Comparison of ENCODE assay signal across 12 cellular contexts in the genomic region with DNA sequence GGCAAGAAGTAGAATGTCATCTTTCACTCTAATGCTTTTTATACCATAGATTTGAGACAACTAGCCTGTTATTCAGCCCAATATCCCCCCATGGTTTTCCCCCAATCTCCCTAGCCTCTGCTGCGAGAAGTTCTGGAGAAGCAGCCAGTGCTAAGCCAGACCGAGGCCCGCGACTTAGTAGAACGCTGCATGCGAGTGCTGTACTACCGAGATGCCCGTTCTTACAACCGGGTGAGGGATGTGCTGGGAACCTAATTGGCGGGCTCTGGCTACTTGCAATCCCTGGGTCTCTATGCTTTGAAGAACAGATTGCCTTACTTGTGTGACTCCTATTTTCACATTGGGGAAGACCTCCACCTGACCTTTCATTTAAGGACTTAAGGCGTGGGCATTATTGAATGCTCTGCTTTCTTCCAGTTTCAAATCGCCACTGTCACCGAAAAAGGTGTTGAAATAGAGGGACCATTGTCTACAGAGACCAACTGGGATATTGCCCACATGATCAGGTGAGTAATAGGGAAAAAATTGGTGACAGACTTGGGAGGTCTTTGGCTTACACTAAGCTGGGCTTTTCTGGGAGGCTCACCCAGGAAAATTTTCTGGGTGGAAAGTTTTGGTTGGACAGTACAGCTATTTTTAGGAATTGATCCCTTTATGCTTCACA. TPM values are rescaled to one million over a fixed set of nuclear protein-coding genes. Genes with fewer than 3 reads are reported as not detected.
DNase-seq lines count a peak whose midpoint lies in the region; ATAC-seq and TF ChIP-seq lines count a peak whose summit lies in the region.
"Had no signal": no experiment of that assay in that cellular context is flagged by ENCODE, and none has a peak within 500 bp of the region (broad histone marks: within the 10 kb centered on the region; RNA-seq: fewer than 3 reads in every experiment).

No MANE protein-coding gene starts in this region.

- intact Hi-C loops in esophagus muscularis mucosa (cut with DNase I): no loop called here

- no peaks in the 10 kb centered on the region for H3K9me2 ChIP-seq in SU-DHL-6 (replicated peaks; ENCODE audit: insufficient read depth, low read length)

- H4K20me1 ChIP-seq in SU-DHL-6 (ENCODE audit: low read depth, low read length) (no peaks in the 10 kb centered on the region), smooth muscle cell (ENCODE audit: low read depth) (peaks cover 29% of the 10 kb centered on the region)

- H3K79me2 ChIP-seq in SU-DHL-6 (ENCODE audit: insufficient read depth, low read length): peaks cover 20% of the 10 kb centered on the region
- H3K79me2 ChIP-seq in smooth muscle cell (ENCODE audit: low read depth): peaks cover 15% of the 10 kb centered on the region

- H3K36me3 ChIP-seq in SU-DHL-6 (ENCODE audit: low read length) (no peaks in the 10 kb centered on the region), esophagus muscularis mucosa (peaks cover 37 to 61% (median 58%) of the 10 kb centered on the region in 4 donors), smooth muscle cell (ENCODE audit: low read depth) (no peaks in the 10 kb centered on the region)

- TF ChIP-seq CTCF in SU-DHL-6 (IDR thresholded peaks at IDR 0.05; ENCODE audit: insufficient read depth, low read length, poor library complexity, severe bottlenecking): no peak
- TF ChIP-seq CTCF in esophagus muscularis mucosa (IDR thresholded peaks at IDR 0.05): no peak
- TF ChIP-seq CTCF in smooth muscle cell (IDR thresholded peaks at IDR 0.05; ENCODE audit: borderline replicate concordance, insufficient read depth, poor library complexity, severe bottlenecking): no peak

- no peak overlapping the region for H3K9ac ChIP-seq in SU-DHL-6 (ENCODE audit: low read length)
- no peak overlapping the region for H3K9ac ChIP-seq in smooth muscle cell (ENCODE audit: low read depth)

- H3K4me1 ChIP-seq in esophagus muscularis mucosa: peaks cover 16 to 21% (median 17%) of the 10 kb centered on the region in 4 donors
- peaks cover 9% of the 10 kb centered on the region for H3K4me1 ChIP-seq in smooth muscle cell (ENCODE audit: low read depth)

- peak overlapping the region; percentile 69 for H3K4me2 ChIP-seq in SU-DHL-6 (ENCODE audit: low read depth, low read length, poor library complexity, severe bottlenecking)
- H3K4me2 ChIP-seq in smooth muscle cell: no peak overlapping the region

- H3K4me3 ChIP-seq in SU-DHL-6 (ENCODE audit: insufficient read depth, low read length, poor library complexity, severe bottlenecking): no peak overlapping the region
- no peak overlapping the region for H3K4me3 ChIP-seq in esophagus muscularis mucosa
- H3K4me3 ChIP-seq in smooth muscle cell: no peak overlapping the region

- peaks cover 27% of the 10 kb centered on the region for H3K4me1 Mint-ChIP-seq in activated T-cell treated with anti-CD3 and anti-CD28 coated beads, Interleukin-2, amount 50 U/mL, for 4 hours (ENCODE audit: low read depth)

- H3K9me3 ChIP-seq in SU-DHL-6 (ENCODE audit: insufficient read depth, low read length) (no peaks in the 10 kb centered on the region), esophagus muscularis mucosa (no peaks in the 10 kb centered on the region), smooth muscle cell (replicated peaks; ENCODE audit: low read depth) (no peaks in the 10 kb centered on the region)
- H3K9me3 ChIP-seq: tibial nerve had no signal

- H3K4me3 Mint-ChIP-seq in activated T-cell treated with anti-CD3 and anti-CD28 coated beads, Interleukin-2, amount 50 U/mL, for 4 hours: peak overlapping the region; percentile 97

- TF ChIP-seq EP300 in esophagus muscularis mucosa (IDR thresholded peaks at IDR 0.05): no peak

- H3K27me3 ChIP-seq in SU-DHL-6 (ENCODE audit: low read length): no peaks in the 10 kb centered on the region
- no peaks in the 10 kb centered on the region for H3K27me3 ChIP-seq in esophagus muscularis mucosa
- no peaks in the 10 kb centered on the region for H3K27me3 ChIP-seq in smooth muscle cell (ENCODE audit: low read depth)
- H3K27me3 ChIP-seq: tibial nerve had no signal

- DNase-seq in activated T-cell treated with anti-CD3 and anti-CD28 coated beads, Interleukin-2, amount 50 U/mL, for 4 hours: no peak
- no peak for DNase-seq in activated T-cell treated with anti-CD3 and anti-CD28 coated beads, Interleukin-2, amount 50 U/mL, for 48 hours
- DNase-seq in esophagus muscularis mucosa (ENCODE audit: extremely low spot score) (no peak), smooth muscle cell (lab: John Stamatoyannopoulos, UW; ENCODE audit: unreplicated experiment) (no peak), NCI-H510A (lab: John Stamatoyannopoulos, UW) (no peak), COLO668 (lab: John Stamatoyannopoulos, UW; ENCODE audit: unreplicated experiment) (no peak), RKO (ENCODE audit: low spot score) (no peak)
- DNase-seq: AML-193, KG1 had no signal

- WGBS in esophagus muscularis mucosa: 90% methylated on average over 13 of the region's 13 CpGs
- 97% methylated on average over 13 of the region's 13 CpGs for WGBS in smooth muscle cell (ENCODE audit: low lambda C conversion rate)

- no peak for ATAC-seq in activated T-cell treated with anti-CD3 and anti-CD28 coated beads, Interleukin-2, amount 50 U/mL, for 4 hours
- ATAC-seq: Panc1 had no signal

- H3K27ac ChIP-seq in SU-DHL-6 (ENCODE audit: low read depth, low read length) (no peak overlapping the region), esophagus muscularis mucosa (replicated peaks in 1 of 4) (peak overlapping the region in 3 of 4 donors; percentile 88 to 93 (median 90)), smooth muscle cell (ENCODE audit: low read depth) (peak overlapping the region; percentile 89)

- H3F3A ChIP-seq in SU-DHL-6 (ENCODE audit: insufficient read depth) (peaks cover 35% of the 10 kb centered on the region), smooth muscle cell (ENCODE audit: low read depth) (peaks cover 42% of the 10 kb centered on the region)

- no peak overlapping the region for H2AFZ ChIP-seq in SU-DHL-6 (ENCODE audit: low read depth, low read length, severe bottlenecking)
- no peak overlapping the region for H2AFZ ChIP-seq in smooth muscle cell (ENCODE audit: low read depth)

- H3K9me3 Mint-ChIP-seq in activated T-cell treated with anti-CD3 and anti-CD28 coated beads, Interleukin-2, amount 50 U/mL, for 4 hours: no peaks in the 10 kb centered on the region

- peaks cover 39% of the 10 kb centered on the region for H3K36me3 Mint-ChIP-seq in activated T-cell treated with anti-CD3 and anti-CD28 coated beads, Interleukin-2, amount 50 U/mL, for 4 hours (ENCODE audit: insufficient read depth)

- no peak for TF ChIP-seq POLR2A in esophagus muscularis mucosa (IDR thresholded peaks at IDR 0.05; ENCODE audit: low read depth)

- H3K27me3 Mint-ChIP-seq in activated T-cell treated with anti-CD3 and anti-CD28 coated beads, Interleukin-2, amount 50 U/mL, for 4 hours (ENCODE audit: low read depth): no peaks in the 10 kb centered on the region

RNA-seq across cellular contexts. Expression of a gene that starts 1.9 kb away (rescaled TPM):
- total RNA-seq in activated T-cell treated with anti-CD3 and anti-CD28 coated beads, Interleukin-2, amount 50 U/mL, for 4 hours: 100 to 1,000 TPM; 641 to 690 (median 678) TPM
- 100 to 1,000 TPM; 236 to 284 (median 253) TPM for total RNA-seq in esophagus muscularis mucosa
- 308 and 316 TPM in 2 replicates for total RNA-seq in smooth muscle cell
- 88.6 and 94.1 TPM in 2 replicates for polyA plus RNA-seq in smooth muscle cell

RNA-seq across cellular contexts. Expression of a gene that starts 28.8 kb away (rescaled TPM):
- total RNA-seq in activated T-cell treated with anti-CD3 and anti-CD28 coated beads, Interleukin-2, amount 50 U/mL, for 4 hours: under 1 TPM; 0.43 to 0.82 (median 0.63) TPM
- 100 to 1,000 TPM in 1 of 4 donors, 10 to 100 TPM in 3; 61.4 to 113 (median 81.6) TPM for total RNA-seq in esophagus muscularis mucosa
- 22.0 and 26.7 TPM in 2 replicates for total RNA-seq in smooth muscle cell
- 28.8 and 40.2 TPM in 2 replicates for polyA plus RNA-seq in smooth muscle cell

RNA-seq across cellular contexts. Expression of a gene that starts 54.2 kb away (rescaled TPM):
- 10 to 100 TPM; 48.7 to 58.6 (median 50.9) TPM for total RNA-seq in activated T-cell treated with anti-CD3 and anti-CD28 coated beads, Interleukin-2, amount 50 U/mL, for 4 hours
- total RNA-seq in esophagus muscularis mucosa: 10 to 100 TPM; 40.3 to 50.3 (median 45.0) TPM
- 22.7 and 53.0 TPM in 2 replicates for total RNA-seq in smooth muscle cell
- polyA plus RNA-seq in smooth muscle cell: 12.4 and 16.3 TPM in 2 replicates

RNA-seq across cellular contexts. Expression of a gene that starts 58.0 kb away (rescaled TPM):
- total RNA-seq in activated T-cell treated with anti-CD3 and anti-CD28 coated beads, Interleukin-2, amount 50 U/mL, for 4 hours: 10 to 100 TPM; 48.8 to 51.2 (median 49.5) TPM
- total RNA-seq in esophagus muscularis mucosa (10 to 100 TPM; 35.0 to 63.3 (median 49.1) TPM), smooth muscle cell (40.9 and 47.0 TPM in 2 replicates)
- 20.5 and 24.8 TPM in 2 replicates for polyA plus RNA-seq in smooth muscle cell

Comparison
In these comparisons a context has a peak if more than half of its experiments do, and no peak if none do; other contexts are left out.
1. RNA of a gene that starts 28.8 kb away (total RNA-seq): 61.4 to 113 TPM in esophagus muscularis mucosa and 22.0 to 26.7 TPM in smooth muscle cell; 0.43 to 0.82 TPM in activated T-cell treated with anti-CD3 and anti-CD28 coated beads, Interleukin-2, amount 50 U/mL, for 4 hours; every median in the first group is over 10 times any median in the second.